In genomic region chrX:21375795-21376069, GRCh38 we compare ENCODE assay signal across 9 cellular contexts. TPM values are rescaled to one million over a fixed set of nuclear protein-coding genes. Genes with fewer than 3 reads are reported as not detected.
DNase-seq lines count a peak whose midpoint lies in the region; ATAC-seq, FAIRE-seq and TF ChIP-seq lines count a peak whose summit lies in the region.
"Had no signal": no experiment of that assay in that cellular context is flagged by ENCODE, and none has a peak within 500 bp of the region (broad histone marks: within the 10 kb centered on the region; RNA-seq: fewer than 3 reads in every experiment).

No MANE protein-coding gene starts in this region.

- H3K9ac ChIP-seq in MM.1S (ENCODE audit: low read length) (no peak overlapping the region), kidney (ENCODE audit: low read length in 2 of 2) (no peak overlapping the region)

- no peak overlapping the region for H3K27ac ChIP-seq in MM.1S (ENCODE audit: low read length)
- H3K27ac ChIP-seq in kidney (ENCODE audit: low read depth in 2 of 2, low read length in 2 of 2), result no peak overlapping the region

- no peak overlapping the region for H3K27ac Mint-ChIP-seq in neural crest cell (ENCODE audit: unreplicated experiment)

- H3F3A ChIP-seq in MM.1S (ENCODE audit: insufficient read depth, low read length), result no peaks in the 10 kb centered on the region

- H3K9me3 Mint-ChIP-seq in neural crest cell, result no peaks in the 10 kb centered on the region

- no peak for ATAC-seq in GM18505 (IDR thresholded peaks at IDR 0.05; ENCODE audit: unreplicated experiment)

- intact Hi-C loops in kidney (cut with DNase I), result no loop called here

- H4K20me1 ChIP-seq in MM.1S (ENCODE audit: insufficient read depth, low read length), result no peaks in the 10 kb centered on the region

- no peaks in the 10 kb centered on the region for H3K36me3 Mint-ChIP-seq in neural crest cell (ENCODE audit: low read depth)

- peaks cover 21% of the 10 kb centered on the region for H3K27me3 Mint-ChIP-seq in neural crest cell (ENCODE audit: low read depth)

- peak overlapping the region; percentile 95 for H3K4me3 Mint-ChIP-seq in neural crest cell

- no peak for TF ChIP-seq POLR2A in GM18505 (IDR thresholded peaks at IDR 0.05; ENCODE audit: borderline replicate concordance, extremely low read depth, insufficient read depth, insufficient read length)

- in situ Hi-C loops in astrocyte of the cerebellum (cut with HindIII; ENCODE audit: low sequenced_read_pairs), result no loop called here

- H3K4me1 Mint-ChIP-seq in neural crest cell, result peaks cover 39% of the 10 kb centered on the region

- peak; percentile 3 for DNase-seq in ELR (ENCODE audit: low read depth)
- DNase-seq in MM.1S, result no peak
- no peak for DNase-seq in astrocyte of the cerebellum (ENCODE audit: low read depth)
- no peak for DNase-seq in neural crest cell (ENCODE audit: low read depth, low spot score)
- DNase-seq in dedifferentiated amniotic fluid mesenchymal stem cell (ENCODE audit: extremely low spot score), result no peak
- DNase-seq in kidney, result no peak
- DNase-seq in ureter (ENCODE audit: low spot score), result no peak
- DNase-seq: dermis blood vessel endothelial cell had no signal

- no peaks in the 10 kb centered on the region for H3K4me1 ChIP-seq in MM.1S (ENCODE audit: low read length)
- H3K4me1 ChIP-seq in kidney (ENCODE audit: control insufficient read depth in 1 of 2, insufficient read depth in 1 of 2, low read depth in 1 of 2, low read length in 2 of 2), result no peaks in the 10 kb centered on the region

- H3K9me3 ChIP-seq in MM.1S (replicated peaks; ENCODE audit: insufficient read depth, low read length) (no peaks in the 10 kb centered on the region), kidney (ENCODE audit: control insufficient read depth in 1 of 2, low read length in 2 of 2) (no peaks in the 10 kb centered on the region)

- no peaks in the 10 kb centered on the region for H3K27me3 ChIP-seq in MM.1S (replicated peaks; ENCODE audit: insufficient read depth, low read length)

- H3K9me2 ChIP-seq in MM.1S (replicated peaks; ENCODE audit: insufficient read depth, low read length), result no peaks in the 10 kb centered on the region

- H3K79me2 ChIP-seq in MM.1S (ENCODE audit: low read length), result peaks cover 4% of the 10 kb centered on the region; the same call in 1 of the 2 replicates

- H2AFZ ChIP-seq in MM.1S (ENCODE audit: low read length), result no peak overlapping the region

- H3K4me3 ChIP-seq in MM.1S (ENCODE audit: low read length), result 0 out of 2 replicates have a peak overlapping the region, but pooled peaks have one; percentile 76
- H3K4me3 ChIP-seq in astrocyte of the cerebellum (ENCODE audit: low read depth, low read length), result peak overlapping the region; percentile 54
- no peak overlapping the region for H3K4me3 ChIP-seq in kidney (ENCODE audit: low read length in 2 of 2)

- H3K4me2 ChIP-seq in MM.1S (ENCODE audit: low read depth, low read length), result peak overlapping the region; percentile 70; the same call in 1 of the 2 replicates

- TF ChIP-seq CTCF in MM.1S (IDR thresholded peaks at IDR 0.05; ENCODE audit: low read length), result no peak
- peak; percentile 30 for TF ChIP-seq CTCF in astrocyte of the cerebellum (IDR thresholded peaks at IDR 0.05; ENCODE audit: low read depth, low read length, missing control alignments)
- TF ChIP-seq CTCF in neural crest cell (conservative IDR thresholded peaks at IDR 0.05), result peak; percentile 49
- TF ChIP-seq CTCF in kidney (IDR thresholded peaks at IDR 0.05; ENCODE audit: borderline replicate concordance, extremely low read depth, insufficient read depth), result no peak

- H3K36me3 ChIP-seq in MM.1S (replicated peaks; ENCODE audit: insufficient read depth, low read length), result no peaks in the 10 kb centered on the region
- no peaks in the 10 kb centered on the region for H3K36me3 ChIP-seq in kidney (ENCODE audit: control insufficient read depth in 1 of 2, insufficient read depth in 2 of 2, low read length in 2 of 2)

- FAIRE-seq in kidney (lab: Jason Lieb, UNC), result no peak

RNA-seq across cellular contexts. Expression of gene CNKSR2, which starts 1.5 kb away (rescaled TPM):
- total RNA-seq in neural crest cell (21.0 and 22.4 TPM in 2 replicates), kidney (1.6 TPM), ureter (2.3 TPM)
- 0.06 TPM for polyA plus RNA-seq in kidney (ENCODE audit: insufficient read depth, low read depth, low replicate concordance)

Comparison
In these comparisons a context has a peak if more than half of its experiments do, and no peak if none do; other contexts are left out.
1. H3K4me3 ChIP-seq: peak in MM.1S (single experiment) and astrocyte of the cerebellum (single experiment); none in kidney (0 of 2).
2. CTCF ChIP-seq: peak in astrocyte of the cerebellum (single experiment) and neural crest cell (single experiment); none in MM.1S (single experiment) and kidney (single experiment).